Comparison of ENCODE assay signal across 1 cellular context in the genomic region with DNA sequence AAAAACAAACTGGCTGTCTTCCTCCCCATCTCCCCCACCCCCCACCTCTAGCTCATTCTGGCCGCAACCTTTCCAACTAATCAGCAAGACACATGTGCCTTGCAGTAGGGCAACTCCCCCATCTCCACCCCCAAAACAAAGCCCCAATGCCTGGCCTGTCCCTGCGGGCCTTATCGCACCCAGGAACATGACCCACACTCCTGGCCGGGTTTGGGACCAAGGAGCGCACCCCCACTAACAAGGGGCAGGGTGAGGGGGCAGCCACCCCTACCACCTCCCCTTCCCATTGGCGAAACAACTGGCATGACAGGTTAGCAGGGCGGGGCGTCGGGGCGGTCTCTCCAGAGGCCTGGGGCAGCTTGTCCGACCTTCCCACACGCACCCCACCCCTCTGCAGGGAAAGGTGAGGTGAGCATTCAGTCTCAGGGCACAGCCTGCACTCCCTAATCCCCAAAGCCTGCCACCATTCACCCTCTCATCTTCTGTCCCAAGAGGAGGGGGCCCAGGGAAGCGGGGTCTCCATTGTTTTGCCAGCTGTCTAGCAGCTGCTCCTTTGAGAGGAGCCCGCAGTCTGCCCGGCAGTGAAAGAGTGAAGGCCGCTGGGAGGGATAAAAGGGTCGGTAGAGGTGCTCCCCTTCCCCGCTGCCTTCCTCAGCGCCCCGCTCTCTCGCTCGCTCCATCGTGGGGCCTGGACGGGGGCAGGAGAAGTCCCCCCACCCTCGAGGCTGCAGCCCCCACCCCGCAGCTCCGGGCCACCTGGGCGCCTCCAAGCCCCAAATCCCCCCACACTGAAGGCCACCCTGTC.
TF ChIP-seq lines count a peak whose summit lies in the region.

No MANE protein-coding gene starts in this region.

TF ChIP-seq in WTC11, 78 proteins besides CTCF, POLR2A, EP300 and RAD21 (continued from another document):
- TF ChIP-seq, protein P1, sequence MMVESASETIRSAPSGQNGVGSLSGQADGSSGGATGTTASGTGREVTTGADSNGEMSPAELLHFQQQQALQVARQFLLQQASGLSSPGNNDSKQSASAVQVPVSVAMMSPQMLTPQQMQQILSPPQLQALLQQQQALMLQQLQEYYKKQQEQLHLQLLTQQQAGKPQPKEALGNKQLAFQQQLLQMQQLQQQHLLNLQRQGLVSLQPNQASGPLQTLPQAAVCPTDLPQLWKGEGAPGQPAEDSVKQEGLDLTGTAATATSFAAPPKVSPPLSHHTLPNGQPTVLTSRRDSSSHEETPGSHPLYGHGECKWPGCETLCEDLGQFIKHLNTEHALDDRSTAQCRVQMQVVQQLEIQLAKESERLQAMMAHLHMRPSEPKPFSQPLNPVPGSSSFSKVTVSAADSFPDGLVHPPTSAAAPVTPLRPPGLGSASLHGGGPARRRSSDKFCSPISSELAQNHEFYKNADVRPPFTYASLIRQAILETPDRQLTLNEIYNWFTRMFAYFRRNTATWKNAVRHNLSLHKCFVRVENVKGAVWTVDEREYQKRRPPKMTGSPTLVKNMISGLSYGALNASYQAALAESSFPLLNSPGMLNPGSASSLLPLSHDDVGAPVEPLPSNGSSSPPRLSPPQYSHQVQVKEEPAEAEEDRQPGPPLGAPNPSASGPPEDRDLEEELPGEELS (CRISPR knock-in tag; IDR thresholded peaks at IDR 0.05): peak; percentile 81; the same call in 1 of the 2 replicates
- TF ChIP-seq SMAD3 (CRISPR knock-in tag; IDR thresholded peaks at IDR 0.05; ENCODE audit: borderline replicate concordance): no peak
- TF ChIP-seq ZNF423 (CRISPR knock-in tag; IDR thresholded peaks at IDR 0.05): peak; percentile 35; the same call in 1 of the 2 replicates
- no peak for TF ChIP-seq HMGA2 (CRISPR knock-in tag; IDR thresholded peaks at IDR 0.05)
- peak; percentile 87 for TF ChIP-seq FOXK1 (CRISPR knock-in tag; IDR thresholded peaks at IDR 0.05)
- no peak for TF ChIP-seq CREM (CRISPR knock-in tag; IDR thresholded peaks at IDR 0.05)
